In the genomic region with DNA sequence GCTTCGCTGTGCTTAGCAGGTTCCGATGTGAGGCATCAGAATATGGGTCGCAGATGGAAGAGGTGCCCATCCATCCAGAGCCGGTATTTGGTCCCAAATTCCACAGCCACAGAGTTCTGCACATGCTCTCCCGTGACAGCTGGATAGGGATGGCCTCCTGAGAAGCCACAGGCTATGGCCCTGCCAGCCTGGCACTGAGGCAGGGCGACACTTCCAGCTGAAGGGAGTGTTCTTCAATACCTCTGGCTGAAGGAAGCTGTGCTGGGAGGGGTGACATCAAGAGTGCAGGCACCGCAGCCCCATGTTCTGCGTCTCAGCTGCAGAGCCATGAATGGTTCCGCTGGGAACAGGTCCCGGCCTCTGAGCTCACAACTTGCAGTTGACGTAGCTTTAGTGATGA, we compare ENCODE assay signal across 20 cellular contexts.
"Had no signal": no experiment of that assay in that cellular context is flagged by ENCODE, and none has a peak within 500 bp of the region (broad histone marks: within the 10 kb centered on the region; RNA-seq: fewer than 3 reads in every experiment).

No MANE protein-coding gene starts in this region.

- H3K4me3 ChIP-seq: colonic mucosa, gastroesophageal sphincter, heart left ventricle, hepatocyte, left lung, lower lobe of right lung, mucosa of descending colon had no signal

- ATAC-seq: effector memory CD8-positive, alpha-beta T cell; esophagus mucosa; foreskin keratinocyte; gastroesophageal sphincter; heart left ventricle; left cardiac atrium; left lung; left ventricle myocardium superior; lower lobe of right lung; mucosa of descending colon had no signal

- H3K27ac ChIP-seq: colonic mucosa, epithelial cell of prostate, foreskin keratinocyte, gastroesophageal sphincter, heart left ventricle, hepatocyte, left lung, lower lobe of right lung had no signal

- DNase-seq: colonic mucosa; cortex of kidney; effector CD8-positive, alpha-beta T cell; effector memory CD8-positive, alpha-beta T cell; endodermal cell; erythroblast; foreskin keratinocyte; heart left ventricle; hypothalamus; left cardiac atrium; left lung; left ventricle myocardium superior; lower lobe of right lung; mesenchymal stem cell; mucosa of descending colon; naive B cell had no signal

- H3K36me3 ChIP-seq: colonic mucosa, gastroesophageal sphincter, heart left ventricle, left lung, lower lobe of right lung had no signal

- H3K27me3 ChIP-seq: colonic mucosa, foreskin keratinocyte, hepatocyte, left lung had no signal

- H3K9me3 ChIP-seq: colonic mucosa, gastroesophageal sphincter, left lung, lower lobe of right lung, mucosa of descending colon had no signal

- H3K4me1 ChIP-seq: colonic mucosa, heart left ventricle, left lung, lower lobe of right lung had no signal
